Comparison of ENCODE assay signal across 15 cellular contexts in genomic region chr6:70289299-70289698, GRCh38. TPM values are rescaled to one million over a fixed set of nuclear protein-coding genes. Genes with fewer than 3 reads are reported as not detected.
DNase-seq lines count a peak whose midpoint lies in the region; ATAC-seq, FAIRE-seq and TF ChIP-seq lines count a peak whose summit lies in the region.
"Had no signal": no experiment of that assay in that cellular context is flagged by ENCODE, and none has a peak within 500 bp of the region (broad histone marks: within the 10 kb centered on the region; RNA-seq: fewer than 3 reads in every experiment).

No MANE protein-coding gene starts in this region.

- ATAC-seq in GM21447 (IDR thresholded peaks at IDR 0.05; ENCODE audit: unreplicated experiment) = no peak
- ATAC-seq: activated T-cell treated with anti-CD3 and anti-CD28 coated beads, Interleukin-2, amount 50 U/mL, for 72 hours had no signal

- POLR2A ChIA-PET in PC-9 (lab: Charles Lee; ENCODE audit: unreplicated experiment) = no interaction called here

- no peak overlapping the region for H3K4me3 ChIP-seq in PC-9
- H3K4me3 ChIP-seq: skin epidermis, uterus had no signal

- no peak overlapping the region for H3K4me2 ChIP-seq in PC-9

- no peaks in the 10 kb centered on the region for H3K36me3 ChIP-seq in PC-9 (ENCODE audit: low read depth)
- H3K36me3 ChIP-seq: uterus had no signal

- DNase-seq in SKM-1 treated with dmso at 0.1 percent for 144 hours (lab: John Stamatoyannopoulos, UW; ENCODE audit: unreplicated experiment) (peak; percentile 3), SKM-1 (lab: John Stamatoyannopoulos, UW; ENCODE audit: unreplicated experiment) (no peak), PC-9 (no peak), frontal cortex (ENCODE audit: low spot score in 2 of 2) (no peak), renal cortical epithelial cell (ENCODE audit: low read depth) (peak; percentile 9), COLO668 (lab: John Stamatoyannopoulos, UW; ENCODE audit: unreplicated experiment) (no peak)
- DNase-seq in activated CD4-positive, CD25-positive, alpha-beta regulatory T cell treated with anti-CD3 and anti-CD28 coated beads, Interleukin-2, amount 50 U/mL, for 72 hours = no peak
- DNase-seq: activated T-cell treated with anti-CD3 and anti-CD28 coated beads, Interleukin-2, amount 50 U/mL, for 72 hours; AML-193; aorta; NCI-H1436; uterus had no signal

- BruUV-seq in PC-9 (replicated peaks; lab: Mats Ljungman, UMichigan) = no TSS peak

- H3K27me3 ChIP-seq in PC-9 (ENCODE audit: insufficient read depth, low read depth) = peaks cover 25% of the 10 kb centered on the region
- H3K27me3 ChIP-seq: uterus had no signal

- H3F3A ChIP-seq in PC-9 (ENCODE audit: insufficient read depth, low read depth) = no peaks in the 10 kb centered on the region

- no peaks in the 10 kb centered on the region for H3K79me2 ChIP-seq in PC-9 (ENCODE audit: low read depth)

- no peak overlapping the region for H3K27ac ChIP-seq in PC-9
- H3K27ac ChIP-seq: skin epidermis, uterus had no signal

- peak; percentile 80 for FAIRE-seq in frontal cortex (lab: Jason Lieb, UNC)
- FAIRE-seq: RCC 7860 had no signal

- H3K9me3 ChIP-seq in PC-9 (ENCODE audit: insufficient read depth, low read depth) = no peaks in the 10 kb centered on the region
- H3K9me3 ChIP-seq: uterus had no signal

- CTCF ChIA-PET in PC-9 (lab: Charles Lee) = no interaction called here

- no peaks in the 10 kb centered on the region for H4K20me1 ChIP-seq in PC-9 (ENCODE audit: insufficient read depth)

- intact Hi-C loops in PC-9 (cut with micrococcal nuclease; ENCODE audit: unreplicated experiment) = no loop called here

- H3K9me2 ChIP-seq in PC-9 (ENCODE audit: insufficient read depth) = 0 out of 2 replicates have a peak, but pooled peaks cover 3% of the 10 kb centered on the region

- 0 out of 2 replicates have a peak, but pooled peaks have one; percentile 16 for TF ChIP-seq CTCF in PC-9 (conservative IDR thresholded peaks at IDR 0.05)

- H2AFZ ChIP-seq in PC-9 = no peak overlapping the region

- H3K4me1 ChIP-seq in PC-9 (replicated peaks; ENCODE audit: insufficient read depth) = no peaks in the 10 kb centered on the region
- H3K4me1 ChIP-seq: uterus had no signal

RNA-seq across cellular contexts. Expression of gene COL9A1, which starts 13.6 kb away (rescaled TPM):
- total RNA-seq in PC-9 (2021) (not detected in 2 replicates), frontal cortex (3.3 TPM), renal cortical epithelial cell (not detected in 2 replicates)
- total RNA-seq: activated T-cell treated with anti-CD3 and anti-CD28 coated beads, Interleukin-2, amount 50 U/mL, for 72 hours; aorta had no signal

Comparison
In these comparisons a context has a peak if more than half of its experiments do, and no peak if none do; other contexts are left out.
1. DNase-seq: peak in SKM-1 treated with dmso at 0.1 percent for 144 hours (single experiment) and renal cortical epithelial cell (single experiment); none in SKM-1 (single experiment), PC-9 (0 of 2), frontal cortex (0 of 2), COLO668 (single experiment) and activated CD4-positive, CD25-positive, alpha-beta regulatory T cell treated with anti-CD3 and anti-CD28 coated beads, Interleukin-2, amount 50 U/mL, for 72 hours (single experiment).